9 cellular contexts compared by ENCODE assay signal in the genomic region with DNA sequence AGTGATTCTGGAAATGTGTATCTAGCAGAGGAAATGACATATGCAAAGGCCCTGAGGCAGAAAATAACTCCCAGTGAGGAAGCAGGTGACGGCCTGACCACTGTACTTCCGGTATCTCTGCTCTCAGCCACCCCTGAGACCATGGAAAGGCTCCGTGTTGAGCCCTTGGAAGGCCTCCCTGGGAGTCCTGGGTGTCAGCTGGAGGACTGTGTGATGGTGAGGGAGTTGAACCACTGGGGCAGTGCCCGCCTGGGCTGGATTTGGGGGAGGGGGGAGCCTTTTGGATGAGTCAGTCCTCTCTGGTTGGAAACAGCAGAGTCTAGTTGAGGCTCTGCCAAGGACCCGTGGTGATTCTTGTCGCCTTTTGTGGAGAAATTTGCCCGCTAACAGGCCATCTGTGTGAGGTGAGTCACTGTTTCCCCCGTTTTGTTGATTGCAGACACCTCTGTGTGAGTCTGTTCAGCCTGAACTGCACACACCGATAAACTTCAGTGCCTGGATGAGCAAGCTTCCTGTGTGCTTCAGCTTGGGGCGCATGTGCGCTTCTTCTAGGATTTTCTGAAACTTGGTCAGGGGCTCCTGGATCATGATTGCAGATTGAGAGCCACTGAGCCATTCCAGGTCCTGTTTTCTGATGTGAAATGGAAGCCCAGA.
A peak's percentile ranks its signal among the peaks of the same experiment; 100 is the strongest.
DNase-seq lines count a peak whose midpoint lies in the region; ATAC-seq and TF ChIP-seq lines count a peak whose summit lies in the region.
"Had no signal": no experiment of that assay in that cellular context is flagged by ENCODE, and none has a peak within 500 bp of the region (broad histone marks: within the 10 kb centered on the region; RNA-seq: fewer than 3 reads in every experiment).

No MANE protein-coding gene starts in this region.

- TF ChIP-seq CTCF in osteocyte (IDR thresholded peaks at IDR 0.05) (no peak), upper lobe of right lung (IDR thresholded peaks at IDR 0.05) (no peak)

- TF ChIP-seq POLR2A in GM18505 (IDR thresholded peaks at IDR 0.05; ENCODE audit: borderline replicate concordance, extremely low read depth, insufficient read depth, insufficient read length) = peak; percentile 71

- intact Hi-C loops in upper lobe of right lung (cut with DNase I) = no loop called here

- ATAC-seq in GM18505 (IDR thresholded peaks at IDR 0.05; ENCODE audit: unreplicated experiment) (peak; percentile 57), HG02763 (IDR thresholded peaks at IDR 0.05; ENCODE audit: unreplicated experiment) (peak; percentile 49), upper lobe of right lung (peak; percentile 14)
- ATAC-seq in activated CD8-positive, alpha-beta T cell treated with anti-CD3 and anti-CD28 coated beads, Interleukin-2, amount 10 ng/mL, durations not matched to agents 7 days and 5 days = peak; percentile 86

- H3K27ac Mint-ChIP-seq in activated CD8-positive, alpha-beta T cell treated with anti-CD3 and anti-CD28 coated beads, Interleukin-2, amount 10 ng/mL, durations not matched to agents 7 days and 5 days = peak overlapping the region; percentile 100
- H3K27ac Mint-ChIP-seq in osteocyte (ENCODE audit: unreplicated experiment) = peak overlapping the region; percentile 92

- peak overlapping the region; percentile 80 for H3K4me3 Mint-ChIP-seq in activated CD8-positive, alpha-beta T cell treated with anti-CD3 and anti-CD28 coated beads, Interleukin-2, amount 10 ng/mL, durations not matched to agents 7 days and 5 days
- no peak overlapping the region for H3K4me3 Mint-ChIP-seq in osteocyte (ENCODE audit: unreplicated experiment)

- no peaks in the 10 kb centered on the region for H3K27me3 ChIP-seq in upper lobe of right lung

- CTCF ChIA-PET in activated CD8-positive, alpha-beta T cell treated with anti-CD3 and anti-CD28 coated beads, Interleukin-2, amount 10 ng/mL, durations not matched to agents 7 days and 5 days (lab: Charles Lee) = interaction anchor here (0.7 to 4.5 kb wide), 20 partner anchors 9 to 289 kb away, joined by 3 to 74 read pairs (median 4); a partner anchor contains a TSS

- DNase-seq in NCI-H226 (peak; percentile 87), epithelial cell of prostate (ENCODE audit: low read depth, low spot score) (peak; percentile 84), osteocyte (ENCODE audit: extremely low spot score, unreplicated experiment) (no peak), upper lobe of right lung (no peak), dedifferentiated amniotic fluid mesenchymal stem cell (ENCODE audit: extremely low spot score) (no peak)
- DNase-seq in activated CD8-positive, alpha-beta T cell treated with anti-CD3 and anti-CD28 coated beads, Interleukin-2, amount 10 ng/mL, durations not matched to agents 7 days and 5 days = peak; percentile 91

- peaks cover 15% of the 10 kb centered on the region for H3K27me3 Mint-ChIP-seq in activated CD8-positive, alpha-beta T cell treated with anti-CD3 and anti-CD28 coated beads, Interleukin-2, amount 10 ng/mL, durations not matched to agents 7 days and 5 days (ENCODE audit: low read depth)
- H3K27me3 Mint-ChIP-seq in osteocyte (ENCODE audit: unreplicated experiment) = no peaks in the 10 kb centered on the region

- POLR2A ChIA-PET in activated CD8-positive, alpha-beta T cell treated with anti-CD3 and anti-CD28 coated beads, Interleukin-2, amount 10 ng/mL, durations not matched to agents 7 days and 5 days (lab: Charles Lee) = interaction anchor here (0.6 to 5.8 kb wide), 13 partner anchors 9 to 236 kb away, joined by 3 to 35 read pairs (median 3); a partner anchor contains a TSS

- H3K27ac ChIP-seq in epithelial cell of prostate (peak overlapping the region; percentile 90), upper lobe of right lung (peak overlapping the region; percentile 13)
- H3K27ac ChIP-seq: parathyroid adenoma had no signal

- no peaks in the 10 kb centered on the region for H3K36me3 ChIP-seq in upper lobe of right lung

- no peaks in the 10 kb centered on the region for H3K9me3 ChIP-seq in upper lobe of right lung

- peaks cover 7% of the 10 kb centered on the region for H3K36me3 Mint-ChIP-seq in activated CD8-positive, alpha-beta T cell treated with anti-CD3 and anti-CD28 coated beads, Interleukin-2, amount 10 ng/mL, durations not matched to agents 7 days and 5 days (ENCODE audit: low read depth)
- no peaks in the 10 kb centered on the region for H3K36me3 Mint-ChIP-seq in osteocyte (ENCODE audit: unreplicated experiment)

- peaks cover 78% of the 10 kb centered on the region for H3K4me1 Mint-ChIP-seq in activated CD8-positive, alpha-beta T cell treated with anti-CD3 and anti-CD28 coated beads, Interleukin-2, amount 10 ng/mL, durations not matched to agents 7 days and 5 days (ENCODE audit: low read depth)
- peaks cover 24% of the 10 kb centered on the region for H3K4me1 Mint-ChIP-seq in osteocyte (ENCODE audit: unreplicated experiment)

- no peak overlapping the region for H3K4me3 ChIP-seq in upper lobe of right lung

- no peaks in the 10 kb centered on the region for H3K9me3 Mint-ChIP-seq in activated CD8-positive, alpha-beta T cell treated with anti-CD3 and anti-CD28 coated beads, Interleukin-2, amount 10 ng/mL, durations not matched to agents 7 days and 5 days (ENCODE audit: insufficient read depth)
- no peaks in the 10 kb centered on the region for H3K9me3 Mint-ChIP-seq in osteocyte (ENCODE audit: unreplicated experiment)

- H3K4me1 ChIP-seq in upper lobe of right lung = peaks cover 39% of the 10 kb centered on the region

Comparison
In these comparisons a context has a peak if more than half of its experiments do, and no peak if none do; other contexts are left out.
1. ATAC-seq: peak in every context shown above with its lines; median percentile 86 in activated CD8-positive, alpha-beta T cell treated with anti-CD3 and anti-CD28 coated beads, Interleukin-2, amount 10 ng/mL, durations not matched to agents 7 days and 5 days; 57 in GM18505; 49 in HG02763; 14 in upper lobe of right lung.
2. DNase-seq: peak in NCI-H226 (single experiment), activated CD8-positive, alpha-beta T cell treated with anti-CD3 and anti-CD28 coated beads, Interleukin-2, amount 10 ng/mL, durations not matched to agents 7 days and 5 days (single experiment) and epithelial cell of prostate (single experiment); none in osteocyte (single experiment), upper lobe of right lung (single experiment) and dedifferentiated amniotic fluid mesenchymal stem cell (single experiment).